In genomic region chr12:47856094-47856493, GRCh38 we compare ENCODE assay signal across 20 cellular contexts.
"Had no signal": no experiment of that assay in that cellular context is flagged by ENCODE, and none has a peak within 500 bp of the region (broad histone marks: within the 10 kb centered on the region; RNA-seq: fewer than 3 reads in every experiment).

No MANE protein-coding gene starts in this region.

- DNase-seq: KBM-7, NCI-H1092, NCI-H1105 treated with DMSO at 0.1 percent for 48 hours, NCI-H1417 treated with DMSO at 0.1 percent for 48 hours, NCI-H146, NCI-H1694 treated with DMSO at 0.1 percent for 48 hours, NCI-H1930, NCI-H2081, NCI-H2107, NCI-H2171, NCI-H226, NCI-H446, NCI-H510A, NCI-H524 treated with DMSO at 0.1 percent for 48 hours, NCI-H69, NCI-H774, Right ventricle myocardium superior, RPMI8226, SIG-M5, SW 1271 had no signal
